Comparison of ENCODE assay signal across 13 cellular contexts in the genomic region with DNA sequence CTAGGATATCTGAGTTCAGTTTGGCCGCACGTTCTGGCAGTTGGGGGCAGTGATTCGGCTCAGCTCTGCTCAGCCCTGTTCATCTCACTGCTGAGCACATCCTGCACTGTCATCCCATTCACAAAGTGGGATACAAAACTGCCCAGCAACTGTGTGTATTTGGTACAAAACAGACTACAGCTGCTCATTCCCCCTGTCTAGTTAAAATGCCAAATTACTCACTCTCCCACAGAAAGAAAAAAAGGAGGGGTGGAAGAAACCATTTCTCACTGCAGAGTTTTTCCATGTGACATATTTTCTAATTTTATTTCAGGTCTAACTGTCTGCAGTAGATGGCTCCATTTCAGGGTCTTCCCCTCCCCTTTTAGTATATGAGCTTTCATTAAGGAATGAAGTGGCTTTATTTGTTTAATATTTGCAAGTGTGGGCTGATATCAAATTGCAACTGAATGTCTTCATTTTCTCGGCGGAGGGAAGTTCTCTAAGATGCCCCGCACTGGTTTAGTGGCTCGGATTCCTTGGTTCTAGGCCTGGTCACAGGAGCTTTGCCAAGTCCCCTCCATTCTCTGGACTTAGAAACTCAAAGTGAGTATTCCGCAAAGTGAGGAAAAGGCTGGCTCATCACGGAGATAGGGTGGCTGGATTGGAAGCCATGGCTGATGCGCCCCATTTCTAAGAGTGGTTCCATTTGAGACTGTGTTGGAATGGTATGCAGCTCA. TPM values are rescaled to one million over a fixed set of nuclear protein-coding genes. Genes with fewer than 3 reads are reported as not detected.
DNase-seq lines count a peak whose midpoint lies in the region; ATAC-seq and TF ChIP-seq lines count a peak whose summit lies in the region.
"Had no signal": no experiment of that assay in that cellular context is flagged by ENCODE, and none has a peak within 500 bp of the region (broad histone marks: within the 10 kb centered on the region; RNA-seq: fewer than 3 reads in every experiment).

No MANE protein-coding gene starts in this region.

- no peak overlapping the region for H3K4me3 ChIP-seq in AG09309 (ENCODE audit: control insufficient read depth, low read depth, low read length)
- no peak overlapping the region for H3K4me3 ChIP-seq in SJSA1
- no peak overlapping the region for H3K4me3 ChIP-seq in fibroblast of villous mesenchyme (ENCODE audit: low read depth, low read length)
- no peak overlapping the region for H3K4me3 ChIP-seq in psoas muscle
- H3K4me3 ChIP-seq: BLaER1 treated with 17β-estradiol and CSF1 and Interleukin-3, amounts not matched to agents 10 nM and 100 nM had no signal

- peaks cover 4% of the 10 kb centered on the region for H3K27me3 Mint-ChIP-seq in activated naive CD4-positive, alpha-beta T cell treated with anti-CD3 and anti-CD28 coated beads for 36 hours (ENCODE audit: low read depth)

- CTCF ChIA-PET in activated naive CD4-positive, alpha-beta T cell treated with anti-CD3 and anti-CD28 coated beads for 36 hours (lab: Charles Lee) = no interaction called here

- H3K9me3 Mint-ChIP-seq in activated naive CD4-positive, alpha-beta T cell treated with anti-CD3 and anti-CD28 coated beads for 36 hours = peaks cover 5% of the 10 kb centered on the region

- no peak for TF ChIP-seq CTCF in AG09309 (IDR thresholded peaks at IDR 0.05; ENCODE audit: control insufficient read depth, insufficient read depth, low read depth, low read length, missing control alignments)
- TF ChIP-seq CTCF in fibroblast of villous mesenchyme (IDR thresholded peaks at IDR 0.05; ENCODE audit: insufficient read depth, low read depth, low read length) = no peak
- TF ChIP-seq CTCF in psoas muscle (IDR thresholded peaks at IDR 0.05) = no peak

- H3K4me1 ChIP-seq in SJSA1 (replicated peaks) (peaks cover 65% of the 10 kb centered on the region), psoas muscle (no peaks in the 10 kb centered on the region)
- H3K4me1 ChIP-seq: BLaER1 treated with 17β-estradiol and CSF1 and Interleukin-3, amounts not matched to agents 10 nM and 100 nM had no signal

- H3K9me3 ChIP-seq in SJSA1 (replicated peaks) (no peaks in the 10 kb centered on the region; the same call in 1 of the 2 replicates), psoas muscle (no peaks in the 10 kb centered on the region)

- H3K4me3 Mint-ChIP-seq in activated naive CD4-positive, alpha-beta T cell treated with anti-CD3 and anti-CD28 coated beads for 36 hours = no peak overlapping the region

- H3K27me3 ChIP-seq in SJSA1 (replicated peaks) = no peaks in the 10 kb centered on the region
- H3K27me3 ChIP-seq in psoas muscle (ENCODE audit: insufficient read depth in 3 of 3, low read length in 2 of 3) = peaks cover 0 to 21% (median 1%) of the 10 kb centered on the region in 3 donors
- H3K27me3 ChIP-seq: BLaER1 treated with 17β-estradiol and CSF1 and Interleukin-3, amounts not matched to agents 10 nM and 100 nM had no signal

- no peaks in the 10 kb centered on the region for H3K36me3 Mint-ChIP-seq in activated naive CD4-positive, alpha-beta T cell treated with anti-CD3 and anti-CD28 coated beads for 36 hours (ENCODE audit: low read depth)

- DNase-seq in AG09309 (ENCODE audit: low read depth) (peak; percentile 59), SJSA1 (ENCODE audit: low read depth in 1 of 2, low spot score in 2 of 2) (peak in 1 of 2 experiments; percentile 58), fibroblast of villous mesenchyme (ENCODE audit: low read depth) (peak; percentile 93), psoas muscle (no peak), left lobe of liver (ENCODE audit: low spot score) (no peak), posterior vena cava (ENCODE audit: low spot score) (no peak)
- DNase-seq in stimulated activated naive CD4-positive, alpha-beta T cell treated with Interleukin-2 at 50 U/mL for 16 hours (lab: John Stamatoyannopoulos, UW) = no peak
- no peak for DNase-seq in activated naive CD4-positive, alpha-beta T cell treated with anti-CD3 and anti-CD28 coated beads for 36 hours
- DNase-seq: NCI-H2029 treated with DMSO at 0.1 percent for 48 hours had no signal

- intact Hi-C loops in psoas muscle (cut with DNase I) = no loop called here
- intact Hi-C loops in posterior vena cava (cut with DNase I) = no loop called here
- intact Hi-C loops in activated naive CD4-positive, alpha-beta T cell treated with anti-CD3 and anti-CD28 coated beads for 36 hours (cut with micrococcal nuclease) = no loop called here

- peak in 3 of 4 donors; percentile 64 to 78 (median 69) for ATAC-seq in psoas muscle
- ATAC-seq in left lobe of liver = no peak

- 20 to 42% (median 29%) methylated on average over 10 of the region's 10 CpGs for WGBS in psoas muscle, 3 donors

- H3K27ac Mint-ChIP-seq in activated naive CD4-positive, alpha-beta T cell treated with anti-CD3 and anti-CD28 coated beads for 36 hours = no peak overlapping the region

- H3K27ac ChIP-seq in SJSA1 = peak overlapping the region; percentile 55
- peak overlapping the region; percentile 65 for H3K27ac ChIP-seq in psoas muscle
- H3K27ac ChIP-seq: BLaER1 treated with 17β-estradiol and CSF1 and Interleukin-3, amounts not matched to agents 10 nM and 100 nM had no signal

- no peaks in the 10 kb centered on the region for H3K4me1 Mint-ChIP-seq in activated naive CD4-positive, alpha-beta T cell treated with anti-CD3 and anti-CD28 coated beads for 36 hours (ENCODE audit: low read depth)

- H3K36me3 ChIP-seq in SJSA1 = no peaks in the 10 kb centered on the region
- H3K36me3 ChIP-seq in psoas muscle (ENCODE audit: insufficient read depth in 1 of 2, low read depth in 1 of 2) = no peaks in the 10 kb centered on the region
- H3K36me3 ChIP-seq: BLaER1 treated with 17β-estradiol and CSF1 and Interleukin-3, amounts not matched to agents 10 nM and 100 nM had no signal

RNA-seq across cellular contexts. Expression of gene COL15A1, which starts 14.7 kb away (rescaled TPM):
- total RNA-seq in SJSA1 (2014; rRNA removed; shearing (Covaris generic)) = 0.22 and 0.50 TPM in 2 replicates
- total RNA-seq in fibroblast of villous mesenchyme (1.7 and 19.0 TPM in 2 replicates), psoas muscle (10 to 100 TPM in 2 of 4 donors, 1 to 10 TPM in 2; 5.6 to 34.7 (median 14.3) TPM), left lobe of liver (0.23 TPM), posterior vena cava (100 to 1,000 TPM; 126 to 129 TPM)
- polyA plus RNA-seq in psoas muscle = 1 to 10 TPM; 2.9 to 7.5 (median 3.7) TPM
- under 1 TPM; 0.02 to 0.05 TPM for total RNA-seq in activated naive CD4-positive, alpha-beta T cell treated with anti-CD3 and anti-CD28 coated beads for 36 hours
- total RNA-seq: HT-29, pulmonary artery endothelial cell had no signal
- polyA plus RNA-seq: keratinocyte had no signal

Comparison
In these comparisons a context has a peak if more than half of its experiments do, and no peak if none do; other contexts are left out.
1. DNase-seq: peak in AG09309 (single experiment) and fibroblast of villous mesenchyme (single experiment); none in psoas muscle (0 of 2), stimulated activated naive CD4-positive, alpha-beta T cell treated with Interleukin-2 at 50 U/mL for 16 hours (single experiment), left lobe of liver (single experiment), posterior vena cava (single experiment) and activated naive CD4-positive, alpha-beta T cell treated with anti-CD3 and anti-CD28 coated beads for 36 hours (single experiment).